Comparison of ENCODE assay signal across 25 cellular contexts in the genomic region with DNA sequence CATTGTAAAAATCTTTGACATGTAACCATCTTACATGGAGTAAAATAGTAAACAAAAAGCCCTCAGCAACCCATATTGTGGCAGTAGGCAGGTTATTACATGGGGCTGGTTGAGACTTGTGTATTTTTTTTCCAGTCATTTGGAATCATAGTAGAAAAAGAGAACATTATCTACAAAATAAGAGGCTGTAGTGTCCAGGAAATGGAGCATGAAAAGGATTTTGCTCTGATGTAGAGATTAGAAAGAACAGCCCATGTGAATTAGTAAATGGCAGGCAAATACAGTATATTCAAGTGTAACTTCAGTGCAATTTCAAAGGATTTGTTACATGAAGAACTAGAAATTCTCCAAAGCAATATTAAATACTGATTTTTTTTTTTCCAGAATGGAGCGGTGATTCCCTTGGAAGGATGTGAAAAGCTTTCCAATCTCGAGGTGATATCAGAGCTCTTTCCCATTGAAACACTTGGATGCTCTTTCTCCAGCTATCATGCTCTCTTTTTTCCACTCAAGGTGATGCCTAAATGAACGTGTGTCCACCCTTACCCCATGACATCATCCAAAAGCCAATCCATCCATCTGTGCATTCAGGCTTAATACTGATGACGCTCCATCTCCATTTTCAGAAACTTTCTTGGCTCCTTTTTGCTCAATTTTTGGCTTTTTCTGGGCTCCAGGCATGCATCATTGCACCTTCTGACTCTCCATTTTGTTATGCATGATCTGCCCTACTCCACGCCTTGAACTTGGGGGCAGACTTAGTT.
"Had no signal": no experiment of that assay in that cellular context is flagged by ENCODE, and none has a peak within 500 bp of the region (broad histone marks: within the 10 kb centered on the region; RNA-seq: fewer than 3 reads in every experiment).

No MANE protein-coding gene starts in this region.

- H3K4me3 Mint-ChIP-seq: mesothelial cell of epicardium; naive B cell; natural killer cell; nephron progenitor cell; neural progenitor cell; stimulated activated effector memory CD8-positive, alpha-beta T cell treated with anti-CD3 and anti-CD28 coated beads, Interleukin-12 subunit alpha, Interleukin-12 subunit beta, amount 100 ng/mL, for 72 hours; stimulated activated naive CD8-positive, alpha-beta T cell treated with anti-CD3 and anti-CD28 coated beads, Interleukin-15, Interleukin-2, amounts not matched to agents 100 ng/mL and 50 ng/mL, for 24 hours; type B pancreatic cell had no signal

- H3K4me1 ChIP-seq: left ventricle myocardium inferior, neural progenitor cell, sigmoid colon, spleen, tibial nerve, uterus had no signal

- H3K4me3 ChIP-seq: left ventricle myocardium inferior, lung, neural progenitor cell, ovary, sigmoid colon, spleen, tibial nerve, uterus had no signal

- H3K9me3 ChIP-seq: neutrophil, uterus had no signal

- H3K9ac ChIP-seq: neural progenitor cell had no signal

- H3K4me2 ChIP-seq: neural progenitor cell had no signal

- ATAC-seq: natural killer cell; right cardiac atrium; stimulated activated effector memory CD8-positive, alpha-beta T cell treated with anti-CD3 and anti-CD28 coated beads, Interleukin-12 subunit alpha, Interleukin-12 subunit beta, amount 100 ng/mL, for 72 hours had no signal

- FAIRE-seq: small intestine had no signal

- DNase-seq: islet precursor cell; left ventricle myocardium inferior; mesendoderm; naive B cell; natural killer cell; nephron progenitor cell; occipital lobe; ovary; right cardiac atrium; sigmoid colon; small intestine; spleen; stimulated activated CD4-positive, alpha-beta T cell treated with anti-CD3 and anti-CD28 coated beads, Interleukin-4, amount 100 ng/mL, for 24 hours; stimulated activated naive CD4-positive, alpha-beta T cell; substantia nigra; uterus had no signal

- H3K27me3 Mint-ChIP-seq: naive B cell; stimulated activated naive CD8-positive, alpha-beta T cell treated with anti-CD3 and anti-CD28 coated beads, Interleukin-15, Interleukin-2, amounts not matched to agents 100 ng/mL and 50 ng/mL, for 24 hours had no signal

- H3K27ac ChIP-seq: left ventricle myocardium inferior, neural progenitor cell, neutrophil, ovary, sigmoid colon, spleen, tibial nerve, uterus had no signal

- H3K27ac Mint-ChIP-seq: mesothelial cell of epicardium; naive B cell; natural killer cell; nephron progenitor cell; neural progenitor cell; progenitor cell of endocrine pancreas; stimulated activated effector memory CD8-positive, alpha-beta T cell treated with anti-CD3 and anti-CD28 coated beads, Interleukin-12 subunit alpha, Interleukin-12 subunit beta, amount 100 ng/mL, for 72 hours; stimulated activated naive CD8-positive, alpha-beta T cell treated with anti-CD3 and anti-CD28 coated beads, Interleukin-15, Interleukin-2, amounts not matched to agents 100 ng/mL and 50 ng/mL, for 24 hours; type B pancreatic cell had no signal

- H2AFZ ChIP-seq: neural progenitor cell had no signal

- H3K27me3 ChIP-seq: neural progenitor cell, neutrophil, ovary, sigmoid colon, spleen, tibial nerve, uterus had no signal

- H3K9me3 Mint-ChIP-seq: neural progenitor cell, type B pancreatic cell had no signal

- H3K36me3 ChIP-seq: left ventricle myocardium inferior, neural progenitor cell, neutrophil, ovary, sigmoid colon, spleen, tibial nerve, uterus had no signal

- H3K4me1 Mint-ChIP-seq: mesothelial cell of epicardium; naive B cell; natural killer cell; nephron progenitor cell; neural progenitor cell; stimulated activated effector memory CD8-positive, alpha-beta T cell treated with anti-CD3 and anti-CD28 coated beads, Interleukin-12 subunit alpha, Interleukin-12 subunit beta, amount 100 ng/mL, for 72 hours had no signal
